In the genomic region with DNA sequence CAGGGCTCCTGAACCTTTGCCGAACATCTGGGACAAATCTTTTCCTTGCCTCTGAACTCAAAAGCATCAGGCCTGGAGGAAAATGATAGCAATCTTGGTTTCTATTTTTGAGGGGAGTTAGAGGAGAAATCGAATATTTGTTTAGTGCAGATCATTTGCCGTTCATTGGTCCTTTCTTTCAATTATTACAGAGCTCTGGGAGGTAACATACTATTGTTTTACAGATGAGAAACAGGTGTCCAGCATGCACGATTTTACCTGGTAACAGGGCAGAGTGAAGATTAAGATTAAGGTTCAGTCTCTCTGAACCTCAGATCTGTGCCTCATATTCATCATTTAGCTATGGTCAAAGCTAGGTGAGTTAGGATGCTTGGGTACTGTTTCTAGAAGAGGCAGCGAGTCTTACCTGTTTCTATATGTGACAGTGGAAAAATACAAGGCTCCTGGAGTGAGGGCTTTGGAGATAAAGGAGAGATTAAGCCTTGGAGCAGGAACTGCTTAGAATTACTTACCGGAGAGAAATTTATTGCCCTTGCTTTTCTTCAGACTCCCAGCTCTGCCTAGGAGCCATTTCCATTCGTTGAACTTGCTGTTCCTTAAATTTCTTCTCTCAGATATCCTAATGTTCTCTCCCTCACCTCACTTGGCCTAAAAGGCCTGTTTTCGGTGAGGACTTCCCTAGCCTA, we compare ENCODE assay signal across 11 cellular contexts. TPM values are rescaled to one million over a fixed set of nuclear protein-coding genes. Genes with fewer than 3 reads are reported as not detected.
A peak's percentile ranks its signal among the peaks of the same experiment; 100 is the strongest.
DNase-seq lines count a peak whose midpoint lies in the region; TF ChIP-seq lines count a peak whose summit lies in the region.
"Had no signal": no experiment of that assay in that cellular context is flagged by ENCODE, and none has a peak within 500 bp of the region (broad histone marks: within the 10 kb centered on the region; RNA-seq: fewer than 3 reads in every experiment).

No MANE protein-coding gene starts in this region.

- peaks cover 47% of the 10 kb centered on the region for H3K79me2 ChIP-seq in neural cell (replicated peaks; ENCODE audit: insufficient read depth, low read length)

- no peaks in the 10 kb centered on the region for H3K9me3 ChIP-seq in endocrine pancreas (ENCODE audit: control insufficient read depth, low read length)
- no peaks in the 10 kb centered on the region for H3K9me3 ChIP-seq in neural cell (ENCODE audit: low read length)

- H3K27me3 Mint-ChIP-seq in activated T-helper 1 cell treated with anti-CD3 and anti-CD28 coated beads, Interleukin-12 subunit alpha, Interleukin-12 subunit beta, Interleukin-2, Interleukin-4 antibody, amounts not matched to agents 30 ng/mL and 10 ng/mL and 1 ng/mL, durations not matched to agents 14 hours and 24 hours and 36 hours (ENCODE audit: insufficient read depth), result no peaks in the 10 kb centered on the region

- H3K9me2 ChIP-seq in neural cell (ENCODE audit: insufficient read depth, low read length), result no peaks in the 10 kb centered on the region

- H3K4me3 Mint-ChIP-seq in activated T-helper 1 cell treated with anti-CD3 and anti-CD28 coated beads, Interleukin-12 subunit alpha, Interleukin-12 subunit beta, Interleukin-2, Interleukin-4 antibody, amounts not matched to agents 30 ng/mL and 10 ng/mL and 1 ng/mL, durations not matched to agents 14 hours and 24 hours and 36 hours, result no peak overlapping the region

- H3K4me1 ChIP-seq in endocrine pancreas (ENCODE audit: control insufficient read depth, insufficient read depth, low read length), result peaks cover 9% of the 10 kb centered on the region

- H3K27me3 ChIP-seq in endocrine pancreas (ENCODE audit: control insufficient read depth, insufficient read depth, low read length) (no peaks in the 10 kb centered on the region), neural cell (ENCODE audit: insufficient read depth, low read depth, low read length) (no peaks in the 10 kb centered on the region)

- H3K36me3 Mint-ChIP-seq in activated T-helper 1 cell treated with anti-CD3 and anti-CD28 coated beads, Interleukin-12 subunit alpha, Interleukin-12 subunit beta, Interleukin-2, Interleukin-4 antibody, amounts not matched to agents 30 ng/mL and 10 ng/mL and 1 ng/mL, durations not matched to agents 14 hours and 24 hours and 36 hours (ENCODE audit: low read depth), result peaks cover 28% of the 10 kb centered on the region

- peak overlapping the region; percentile 97 for H3K4me3 ChIP-seq in AG10803 (ENCODE audit: low read length)
- H3K4me3 ChIP-seq in Jurkat, Clone E6-1 (ENCODE audit: low read length), result peak overlapping the region; percentile 92
- H3K4me3 ChIP-seq in endocrine pancreas (ENCODE audit: control insufficient read depth, insufficient read depth, low read length), result peak overlapping the region; percentile 92
- H3K4me3 ChIP-seq in neural cell (ENCODE audit: low read length), result peak overlapping the region; percentile 93

- intact Hi-C loops in activated T-helper 1 cell treated with anti-CD3 and anti-CD28 coated beads, Interleukin-12 subunit alpha, Interleukin-12 subunit beta, Interleukin-2, Interleukin-4 antibody, amounts not matched to agents 30 ng/mL and 10 ng/mL and 1 ng/mL, durations not matched to agents 14 hours and 24 hours and 36 hours (cut with micrococcal nuclease), result loop anchor here (5.0 kb wide), 3 partner anchors 81 to 716 kb away; partner anchors contain the start of genes GPATCH4, LAMTOR2 and UBQLN4

- no peak overlapping the region for H2AFZ ChIP-seq in neural cell (ENCODE audit: low read depth, low read length)

- no peak for TF ChIP-seq EP300 in neural cell (conservative IDR thresholded peaks at IDR 0.05; ENCODE audit: poor library complexity, severe bottlenecking)

- peak overlapping the region; percentile 63 for H3K9ac ChIP-seq in endocrine pancreas (ENCODE audit: control insufficient read depth, insufficient read depth, low read length)
- H3K9ac ChIP-seq in neural cell (ENCODE audit: low read length), result peak overlapping the region; percentile 97

- no peak overlapping the region for H3K27ac Mint-ChIP-seq in activated T-helper 1 cell treated with anti-CD3 and anti-CD28 coated beads, Interleukin-12 subunit alpha, Interleukin-12 subunit beta, Interleukin-2, Interleukin-4 antibody, amounts not matched to agents 30 ng/mL and 10 ng/mL and 1 ng/mL, durations not matched to agents 14 hours and 24 hours and 36 hours

- H3K36me3 ChIP-seq in endocrine pancreas (ENCODE audit: control insufficient read depth, insufficient read depth, low read length) (no peaks in the 10 kb centered on the region), neural cell (ENCODE audit: insufficient read depth, low read length) (no peaks in the 10 kb centered on the region)

- H3K4me1 Mint-ChIP-seq in activated T-helper 1 cell treated with anti-CD3 and anti-CD28 coated beads, Interleukin-12 subunit alpha, Interleukin-12 subunit beta, Interleukin-2, Interleukin-4 antibody, amounts not matched to agents 30 ng/mL and 10 ng/mL and 1 ng/mL, durations not matched to agents 14 hours and 24 hours and 36 hours (ENCODE audit: low read depth), result peaks cover 61% of the 10 kb centered on the region

- H3F3A ChIP-seq in neural cell (ENCODE audit: insufficient read depth, low read length, poor library complexity, severe bottlenecking), result no peaks in the 10 kb centered on the region

- DNase-seq in AG10803 (ENCODE audit: low read depth) (no peak), RKO (ENCODE audit: low spot score) (no peak), NCI-H2196 (lab: John Stamatoyannopoulos, UW; ENCODE audit: unreplicated experiment) (no peak)
- no peak for DNase-seq in Jurkat, Clone E6-1 (ENCODE audit: low read depth, low spot score)
- DNase-seq in activated T-helper 1 cell treated with anti-CD3 and anti-CD28 coated beads, Interleukin-12 subunit alpha, Interleukin-12 subunit beta, Interleukin-2, Interleukin-4 antibody, amounts not matched to agents 30 ng/mL and 10 ng/mL and 1 ng/mL, durations not matched to agents 14 hours and 24 hours and 36 hours (ENCODE audit: low spot score), result no peak
- no peak for DNase-seq in effector CD8-positive, alpha-beta T cell (lab: John Stamatoyannopoulos, UW)
- DNase-seq: GDM1, NCI-H345 had no signal

- TF ChIP-seq CTCF in AG10803 (conservative IDR thresholded peaks at IDR 0.05; ENCODE audit: low read length) (no peak), neural cell (IDR thresholded peaks at IDR 0.05; ENCODE audit: poor library complexity, severe bottlenecking) (no peak)

- no peaks in the 10 kb centered on the region for H4K20me1 ChIP-seq in neural cell (ENCODE audit: insufficient read depth)

- TF ChIP-seq RAD21 in neural cell (conservative IDR thresholded peaks at IDR 0.05), result no peak

- no peaks in the 10 kb centered on the region for H3K9me3 Mint-ChIP-seq in activated T-helper 1 cell treated with anti-CD3 and anti-CD28 coated beads, Interleukin-12 subunit alpha, Interleukin-12 subunit beta, Interleukin-2, Interleukin-4 antibody, amounts not matched to agents 30 ng/mL and 10 ng/mL and 1 ng/mL, durations not matched to agents 14 hours and 24 hours and 36 hours
- H3K9me3 Mint-ChIP-seq: mesothelial cell of epicardium had no signal

- H3K27ac ChIP-seq in neural cell (ENCODE audit: low read length), result peak overlapping the region; percentile 83

- H3K4me2 ChIP-seq in neural cell (ENCODE audit: low read length), result peak overlapping the region; percentile 95

TF ChIP-seq in neural cell, 6 proteins besides CTCF, POLR2A, EP300 and RAD21 (continues in another document):
- no peak for TF ChIP-seq TAF1 (IDR thresholded peaks at IDR 0.05; ENCODE audit: low read depth)
- no peak for TF ChIP-seq POLR2AphosphoS5 (IDR thresholded peaks at IDR 0.05)
- no peak for TF ChIP-seq EZH2 (IDR thresholded peaks at IDR 0.05; ENCODE audit: borderline replicate concordance, insufficient read depth, low read length, poor library complexity, severe bottlenecking)
- no peak for TF ChIP-seq SMC3 (conservative IDR thresholded peaks at IDR 0.05; ENCODE audit: poor library complexity)

RNA-seq across cellular contexts. Expression of gene PRCC, which starts 1.4 kb away (rescaled TPM):
- polyA plus RNA-seq in Jurkat, Clone E6-1 (2012; ENCODE audit: insufficient read depth, insufficient read length), result 84.1 TPM
- 17.5 and 23.3 TPM in 2 replicates for polyA plus RNA-seq in neural cell
- 22.9 and 25.6 TPM in 2 replicates for polyA minus RNA-seq in neural cell
- total RNA-seq in activated T-helper 1 cell treated with anti-CD3 and anti-CD28 coated beads, Interleukin-12 subunit alpha, Interleukin-12 subunit beta, Interleukin-2, Interleukin-4 antibody, amounts not matched to agents 30 ng/mL and 10 ng/mL and 1 ng/mL, durations not matched to agents 14 hours and 24 hours and 36 hours, result 117 TPM in 2 replicates

RNA-seq across cellular contexts. Expression of gene HDGF, which starts 17.3 kb away (rescaled TPM):
- 382 TPM for polyA plus RNA-seq in Jurkat, Clone E6-1 (2012; ENCODE audit: insufficient read depth, insufficient read length)
- 138 and 146 TPM in 2 replicates for polyA plus RNA-seq in neural cell
- polyA minus RNA-seq in neural cell, result 66.2 and 73.5 TPM in 2 replicates
- total RNA-seq in activated T-helper 1 cell treated with anti-CD3 and anti-CD28 coated beads, Interleukin-12 subunit alpha, Interleukin-12 subunit beta, Interleukin-2, Interleukin-4 antibody, amounts not matched to agents 30 ng/mL and 10 ng/mL and 1 ng/mL, durations not matched to agents 14 hours and 24 hours and 36 hours, result 371 and 374 TPM in 2 replicates

RNA-seq across cellular contexts. Expression of gene MRPL24, which starts 27.9 kb away (rescaled TPM):
- polyA plus RNA-seq in Jurkat, Clone E6-1 (2012; ENCODE audit: insufficient read depth, insufficient read length), result 221 TPM
- 34.4 and 56.5 TPM in 2 replicates for polyA plus RNA-seq in neural cell
- polyA minus RNA-seq in neural cell, result 7.9 and 9.3 TPM in 2 replicates
- 132 and 135 TPM in 2 replicates for total RNA-seq in activated T-helper 1 cell treated with anti-CD3 and anti-CD28 coated beads, Interleukin-12 subunit alpha, Interleukin-12 subunit beta, Interleukin-2, Interleukin-4 antibody, amounts not matched to agents 30 ng/mL and 10 ng/mL and 1 ng/mL, durations not matched to agents 14 hours and 24 hours and 36 hours

RNA-seq across cellular contexts. Expression of gene ISG20L2, which starts 40.2 kb away (rescaled TPM):
- 44.6 TPM for polyA plus RNA-seq in Jurkat, Clone E6-1 (2012; ENCODE audit: insufficient read depth, insufficient read length)
- 8.5 and 13.1 TPM in 2 replicates for polyA plus RNA-seq in neural cell
- 17.9 and 19.5 TPM in 2 replicates for polyA minus RNA-seq in neural cell
- total RNA-seq in activated T-helper 1 cell treated with anti-CD3 and anti-CD28 coated beads, Interleukin-12 subunit alpha, Interleukin-12 subunit beta, Interleukin-2, Interleukin-4 antibody, amounts not matched to agents 30 ng/mL and 10 ng/mL and 1 ng/mL, durations not matched to agents 14 hours and 24 hours and 36 hours, result 73.7 and 81.5 TPM in 2 replicates

RNA-seq across cellular contexts. Expression of gene METTL25B, which starts 40.5 kb away (rescaled TPM):
- polyA plus RNA-seq in Jurkat, Clone E6-1 (2012; ENCODE audit: insufficient read depth, insufficient read length), result 31.8 TPM
- 11.9 and 13.1 TPM in 2 replicates for polyA plus RNA-seq in neural cell
- polyA minus RNA-seq in neural cell, result 7.1 and 8.1 TPM in 2 replicates
- 31.6 and 38.9 TPM in 2 replicates for total RNA-seq in activated T-helper 1 cell treated with anti-CD3 and anti-CD28 coated beads, Interleukin-12 subunit alpha, Interleukin-12 subunit beta, Interleukin-2, Interleukin-4 antibody, amounts not matched to agents 30 ng/mL and 10 ng/mL and 1 ng/mL, durations not matched to agents 14 hours and 24 hours and 36 hours
